Comparison of ENCODE assay signal across 26 cellular contexts in the genomic region with DNA sequence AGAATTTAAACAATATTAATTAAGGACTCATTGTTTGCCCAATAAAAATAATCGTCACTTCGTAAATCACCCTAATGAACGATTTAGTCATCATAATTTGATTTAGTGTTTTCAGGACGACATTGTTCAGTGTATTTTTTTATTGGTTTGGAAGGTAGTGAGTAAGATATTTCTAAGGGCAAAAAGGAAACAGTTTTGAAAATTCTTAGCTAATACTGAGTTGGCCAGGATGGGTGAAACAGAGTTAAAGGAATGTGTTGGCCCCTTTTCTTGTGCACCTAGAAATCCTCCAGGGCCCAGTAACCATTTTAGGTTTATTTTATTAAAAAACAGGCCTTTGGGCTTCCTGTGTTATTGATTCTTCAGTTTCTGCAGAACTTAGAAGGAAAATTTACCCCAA. TPM values are rescaled to one million over a fixed set of nuclear protein-coding genes. Genes with fewer than 3 reads are reported as not detected.
DNase-seq lines count a peak whose midpoint lies in the region; ATAC-seq and TF ChIP-seq lines count a peak whose summit lies in the region.
"Had no signal": no experiment of that assay in that cellular context is flagged by ENCODE, and none has a peak within 500 bp of the region (broad histone marks: within the 10 kb centered on the region; RNA-seq: fewer than 3 reads in every experiment).

No MANE protein-coding gene starts in this region.

- H2BK120ac ChIP-seq in IMR-90 (ENCODE audit: low read depth, low read length), result no peak overlapping the region

- no peak overlapping the region for H2BK5ac ChIP-seq in IMR-90 (ENCODE audit: low read depth, low read length, poor library complexity, severe bottlenecking)

- TF ChIP-seq CTCF in IMR-90 (conservative IDR thresholded peaks at IDR 0.05; ENCODE audit: low read depth, low read length) (no peak), chondrocyte (IDR thresholded peaks at IDR 0.05) (no peak), thoracic aorta (IDR thresholded peaks at IDR 0.05) (no peak)

- H3K9ac ChIP-seq in IMR-90 (ENCODE audit: low read depth, low read length), result no peak overlapping the region

- ATAC-seq in IMR-90 (ENCODE audit: low read depth) (peak; percentile 35; the same call in 1 of the 2 replicates), thoracic aorta (ENCODE audit: insufficient number of reproducible peaks, low FRiP score, low read depth) (no peak)
- ATAC-seq: CD8-positive, alpha-beta T cell; HepG2 had no signal

- dilution Hi-C loops in IMR-90 (cut with HindIII; ENCODE audit: low sequenced_read_pairs, unreplicated experiment), result no loop called here

- H3K27ac ChIP-seq in IMR-90 (ENCODE audit: insufficient read depth, low read length) (no peak overlapping the region), thoracic aorta (peak overlapping the region; percentile 76 to 85)
- H3K27ac ChIP-seq: 22Rv1, HL-60, Peyer's patch, SJCRH30 had no signal

- no peak overlapping the region for H2AFZ ChIP-seq in IMR-90 (replicated peaks; ENCODE audit: low read length, poor library complexity)

- in situ Hi-C loops in IMR-90 (cut with MboI; ENCODE audit: low sequenced_read_pairs), result no loop called here

- no peaks in the 10 kb centered on the region for H3K9me3 ChIP-seq in IMR-90 (ENCODE audit: control insufficient read depth, insufficient read depth, low read length)
- no peaks in the 10 kb centered on the region for H3K9me3 ChIP-seq in thoracic aorta
- H3K9me3 ChIP-seq: Peyer's patch, SJCRH30 had no signal

- no peak overlapping the region for H2BK20ac ChIP-seq in IMR-90 (ENCODE audit: low read depth, low read length)

- intact Hi-C loops in IMR-90 (cut with micrococcal nuclease), result no loop called here

- no peak overlapping the region for H3K56ac ChIP-seq in IMR-90 (ENCODE audit: extremely low read depth, insufficient read depth, low read length)

- BruUV-seq in IMR-90 (replicated peaks; lab: Mats Ljungman, UMichigan), result no TSS peak

- no peak overlapping the region for H2AK9ac ChIP-seq in IMR-90 (replicated peaks; ENCODE audit: low read depth, low read length, poor library complexity)

- H3K4me3 ChIP-seq in IMR-90 (ENCODE audit: insufficient read depth, low read depth, low read length) (no peak overlapping the region), thoracic aorta (no peak overlapping the region)
- H3K4me3 ChIP-seq: Peyer's patch, SJCRH30 had no signal

- H3K4me2 ChIP-seq in IMR-90 (ENCODE audit: low read depth, low read length), result no peak overlapping the region

- peaks cover 4% of the 10 kb centered on the region for H3K36me3 Mint-ChIP-seq in activated naive CD4-positive, alpha-beta T cell treated with anti-CD3 and anti-CD28 coated beads, Interleukin-2, amount 10 ng/mL, durations not matched to agents 7 days and 5 days
- H3K36me3 Mint-ChIP-seq in chondrocyte (ENCODE audit: low read depth), result no peaks in the 10 kb centered on the region

- H3K27me3 ChIP-seq in IMR-90 (ENCODE audit: control insufficient read depth, insufficient read depth, low read length) (peaks cover 9% of the 10 kb centered on the region), thoracic aorta (replicated peaks; ENCODE audit: insufficient read depth) (no peaks in the 10 kb centered on the region)
- H3K27me3 ChIP-seq: Peyer's patch, SJCRH30 had no signal

- H2BK15ac ChIP-seq in IMR-90 (ENCODE audit: low read depth, low read length), result no peak overlapping the region

- peaks cover 9% of the 10 kb centered on the region for H3K9me1 ChIP-seq in IMR-90 (ENCODE audit: insufficient read depth, low read length)

- peaks cover 4% of the 10 kb centered on the region for H3K4me1 ChIP-seq in IMR-90 (ENCODE audit: control insufficient read depth, insufficient read depth, low read length)
- peaks cover 36 to 83% of the 10 kb centered on the region in 2 donors for H3K4me1 ChIP-seq in thoracic aorta (ENCODE audit: control insufficient read depth in 1 of 2, low read depth in 2 of 2)
- H3K4me1 ChIP-seq: SJCRH30 had no signal

- no peak for TF ChIP-seq RAD21 in IMR-90 (IDR thresholded peaks at IDR 0.05; ENCODE audit: low read length)

- no peak for TF ChIP-seq POLR2A in IMR-90 (IDR thresholded peaks at IDR 0.05; ENCODE audit: low read depth, low read length)

- POLR2A ChIA-PET in IMR-90 (lab: Charles Lee; ENCODE audit: unreplicated experiment), result no interaction called here

- no peak overlapping the region for H3K4ac ChIP-seq in IMR-90 (ENCODE audit: low read depth, low read length)

- H3K27me3 Mint-ChIP-seq in activated naive CD4-positive, alpha-beta T cell treated with anti-CD3 and anti-CD28 coated beads, Interleukin-2, amount 10 ng/mL, durations not matched to agents 7 days and 5 days, result peaks cover 64% of the 10 kb centered on the region
- H3K27me3 Mint-ChIP-seq in chondrocyte (ENCODE audit: low read depth), result no peaks in the 10 kb centered on the region

- H3K4me1 Mint-ChIP-seq in activated naive CD4-positive, alpha-beta T cell treated with anti-CD3 and anti-CD28 coated beads, Interleukin-2, amount 10 ng/mL, durations not matched to agents 7 days and 5 days, result peaks cover 28% of the 10 kb centered on the region
- peaks cover 41% of the 10 kb centered on the region for H3K4me1 Mint-ChIP-seq in chondrocyte (ENCODE audit: low read depth)

- H3K18ac ChIP-seq in IMR-90 (ENCODE audit: low read depth, low read length), result no peak overlapping the region

- no peak for DNase-seq in activated naive CD4-positive, alpha-beta T cell treated with anti-CD3 and anti-CD28 coated beads, Interleukin-2, amount 10 ng/mL, durations not matched to agents 7 days and 5 days
- no peak for DNase-seq in activated naive CD4-positive, alpha-beta T cell (lab: John Stamatoyannopoulos, UW)
- no peak for DNase-seq in IMR-90
- DNase-seq in chondrocyte (ENCODE audit: low spot score), result no peak
- no peak for DNase-seq in thoracic aorta (ENCODE audit: low spot score)
- no peak for DNase-seq in NCI-H510A (lab: John Stamatoyannopoulos, UW)
- no peak for DNase-seq in NCI-H524 treated with DMSO at 0.1 percent for 48 hours (lab: John Stamatoyannopoulos, UW)
- no peak for DNase-seq in NCI-H187 treated with DMSO at 0.1 percent for 48 hours (lab: John Stamatoyannopoulos, UW)
- DNase-seq: ACHN; AML-193; C1 segment of cervical spinal cord; CD8-positive, alpha-beta T cell; GF-D8; H7; KBM-7; NCI-H1092; NCI-H1436 treated with DMSO at 0.1 percent for 48 hours; NCI-H2029; NCI-H2227 treated with DMSO at 0.1 percent for 48 hours; NCI-H510A treated with DMSO at 0.1 percent for 48 hours; NCI-H82; Peyer's patch; SJCRH30 had no signal

- CTCF ChIA-PET in activated naive CD4-positive, alpha-beta T cell treated with anti-CD3 and anti-CD28 coated beads, Interleukin-2, amount 10 ng/mL, durations not matched to agents 7 days and 5 days (lab: Charles Lee), result interaction anchor here (1.2 kb wide), 1 partner anchor 135 kb away, joined by 3 read pairs; no protein-coding TSS in a partner anchor
- CTCF ChIA-PET in IMR-90 (lab: Yijun Ruan, JAX), result interaction anchor here (0.6 kb wide), 1 partner anchor 10 kb away, joined by 4 read pairs; no protein-coding TSS in a partner anchor

- H2AK5ac ChIP-seq in IMR-90 (ENCODE audit: low read depth, low read length), result no peak overlapping the region

- H4K8ac ChIP-seq in IMR-90 (ENCODE audit: low read depth in 2 of 2, low read length in 2 of 2), result no peak overlapping the region

- no peak overlapping the region for H4K91ac ChIP-seq in IMR-90 (ENCODE audit: insufficient read depth, low read depth, low read length)

- H3K79me1 ChIP-seq in IMR-90 (ENCODE audit: low read depth in 1 of 2, low read length in 2 of 2), result peaks cover 16 to 28% of the 10 kb centered on the region in 2 experiments

- no CpG with 5 or more reads among the region's 4 CpGs for WGBS in IMR-90 (ENCODE audit: extremely low coverage in 2 of 2, insufficient read length in 1 of 2), 2 experiments

- H3K27ac Mint-ChIP-seq in activated naive CD4-positive, alpha-beta T cell treated with anti-CD3 and anti-CD28 coated beads, Interleukin-2, amount 10 ng/mL, durations not matched to agents 7 days and 5 days, result peak overlapping the region; percentile 16
- peak overlapping the region; percentile 24 for H3K27ac Mint-ChIP-seq in chondrocyte (ENCODE audit: unreplicated experiment)
- H3K27ac Mint-ChIP-seq: CD8-positive, alpha-beta T cell had no signal

- H4K5ac ChIP-seq in IMR-90 (ENCODE audit: low read depth, low read length), result no peak overlapping the region

- peaks cover 51% of the 10 kb centered on the region for H4K20me1 ChIP-seq in IMR-90 (ENCODE audit: insufficient read depth, low read length)

- no peak overlapping the region for H3K4me3 Mint-ChIP-seq in activated naive CD4-positive, alpha-beta T cell treated with anti-CD3 and anti-CD28 coated beads, Interleukin-2, amount 10 ng/mL, durations not matched to agents 7 days and 5 days
- no peak overlapping the region for H3K4me3 Mint-ChIP-seq in chondrocyte (ENCODE audit: unreplicated experiment)
- H3K4me3 Mint-ChIP-seq: CD8-positive, alpha-beta T cell had no signal

- H3K14ac ChIP-seq in IMR-90 (replicated peaks; ENCODE audit: low read depth, low read length), result no peak overlapping the region

- H3K36me3 ChIP-seq in IMR-90 (ENCODE audit: control insufficient read depth, insufficient read depth, low read length), result no peaks in the 10 kb centered on the region
- H3K36me3 ChIP-seq in thoracic aorta, result no peaks in the 10 kb centered on the region
- H3K36me3 ChIP-seq: Peyer's patch, SJCRH30 had no signal

- no peak overlapping the region for H3K23ac ChIP-seq in IMR-90 (ENCODE audit: low read depth, low read length)

- H3K9me3 Mint-ChIP-seq in activated naive CD4-positive, alpha-beta T cell treated with anti-CD3 and anti-CD28 coated beads, Interleukin-2, amount 10 ng/mL, durations not matched to agents 7 days and 5 days, result no peaks in the 10 kb centered on the region
- H3K9me3 Mint-ChIP-seq in chondrocyte (ENCODE audit: low read depth), result no peaks in the 10 kb centered on the region
- H3K9me3 Mint-ChIP-seq: CD8-positive, alpha-beta T cell had no signal

TF ChIP-seq in IMR-90, 13 proteins besides CTCF, POLR2A, EP300 and RAD21 (continues in another document):
- TF ChIP-seq CEBPB (IDR thresholded peaks at IDR 0.05; ENCODE audit: low read depth, low read length) (no peak), CHD1 (IDR thresholded peaks at IDR 0.05; ENCODE audit: low read depth, low read length) (no peak)

RNA-seq across cellular contexts. Expression of a gene that starts 25.3 kb away (rescaled TPM):
- total RNA-seq in IMR-90 (2012; rRNA removed) (7.5 and 7.8 TPM in 2 replicates), chondrocyte (17.2 to 18.4 TPM (median 17.2 TPM) in 3 replicates), thoracic aorta (10 to 100 TPM; 37.9 to 55.4 TPM)
- polyA plus RNA-seq in IMR-90 (2012; rRNA removed), result 7.1 and 7.2 TPM in 2 replicates
- 4.5 and 4.9 TPM in 2 replicates for polyA plus RNA-seq in IMR-90 (2012; cell fraction: cytosol; rRNA removed)
- polyA plus RNA-seq in IMR-90 (2012; cell fraction: nucleus; rRNA removed; ENCODE audit: low replicate concordance), result 9.4 and 11.8 TPM in 2 replicates

RNA-seq across cellular contexts. Expression of a gene that starts 26.5 kb away (rescaled TPM):
- total RNA-seq in IMR-90 (2012; rRNA removed) (12.7 and 24.2 TPM in 2 replicates), chondrocyte (30.5 to 42.1 TPM (median 31.7 TPM) in 3 replicates), thoracic aorta (10 to 100 TPM; 15.8 to 33.2 TPM)
- 17.4 and 23.3 TPM in 2 replicates for polyA plus RNA-seq in IMR-90 (2012; rRNA removed)
- 5.1 and 9.3 TPM in 2 replicates for polyA plus RNA-seq in IMR-90 (2012; cell fraction: cytosol; rRNA removed)
- 4.8 and 25.3 TPM in 2 replicates for polyA plus RNA-seq in IMR-90 (2012; cell fraction: nucleus; rRNA removed; ENCODE audit: low replicate concordance)
